7 cellular contexts compared by ENCODE assay signal in the genomic region with DNA sequence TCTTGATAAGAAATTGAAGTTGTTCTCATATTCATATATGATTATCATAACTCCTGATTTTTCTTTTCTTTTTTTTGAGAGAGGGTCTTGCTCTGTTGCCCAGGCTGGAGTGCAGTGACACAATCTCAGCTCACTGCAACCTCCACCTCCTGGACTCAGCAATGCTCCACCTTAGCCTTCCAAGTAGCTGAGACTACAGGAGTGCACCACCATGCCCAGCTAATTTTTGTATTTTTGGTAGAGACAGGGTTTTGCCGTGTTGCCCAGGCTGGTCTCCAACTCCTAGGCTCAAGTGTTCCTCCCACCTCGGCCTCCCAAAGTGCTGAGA. TPM values are rescaled to one million over a fixed set of nuclear protein-coding genes. Genes with fewer than 3 reads are reported as not detected.
DNase-seq lines count a peak whose midpoint lies in the region; ATAC-seq, FAIRE-seq and TF ChIP-seq lines count a peak whose summit lies in the region.
"Not testable (repeated sequence)": the region's sequence is repeated elsewhere in the genome, so short reads cannot be mapped to it uniquely, and the experiment has no call there.

No MANE protein-coding gene starts in this region.

- not testable (repeated sequence) for H3K9me3 Mint-ChIP-seq in CD4-positive, alpha-beta memory T cell; naive thymus-derived CD4-positive, alpha-beta T cell

- not testable (repeated sequence) for H3K4me3 ChIP-seq in CD4-positive, alpha-beta memory T cell (ENCODE audit: low read length in 2 of 2); HEK293 (ENCODE audit: low read depth, low read length); SK-N-SH (ENCODE audit: low read depth in 2 of 2, low read length in 1 of 2); K562; naive thymus-derived CD4-positive, alpha-beta T cell (ENCODE audit: low read length); psoas muscle
- H3K4me3 ChIP-seq in iPS-11a (ENCODE audit: low read depth, low read length), result peak overlapping the region; percentile 89

- peaks cover 13% of the 10 kb centered on the region for H3K79me2 ChIP-seq in SK-N-SH (ENCODE audit: insufficient read depth)
- not testable (repeated sequence) for H3K79me2 ChIP-seq in K562 (ENCODE audit: control insufficient read depth, insufficient read depth, low read length)

- not testable (repeated sequence) for H3K9me2 ChIP-seq in SK-N-SH

- not testable (repeated sequence) for H3K9ac ChIP-seq in SK-N-SH; K562 (ENCODE audit: insufficient read depth in 1 of 2, low read depth in 2 of 2, low read length in 2 of 2)

- H3K36me3 ChIP-seq in CD4-positive, alpha-beta memory T cell (ENCODE audit: insufficient read depth, low read length); HEK293 (ENCODE audit: control insufficient read depth in 2 of 2, insufficient read depth in 1 of 2, low read length in 2 of 2); SK-N-SH (replicated peaks in 1 of 2; ENCODE audit: control insufficient read depth in 1 of 2, insufficient read depth in 2 of 2, low read length in 1 of 2); K562 (ENCODE audit: control insufficient read depth, insufficient read depth, low read length); naive thymus-derived CD4-positive, alpha-beta T cell (ENCODE audit: control insufficient read depth in 2 of 3, insufficient read depth in 3 of 3, low read length in 3 of 3); psoas muscle (ENCODE audit: insufficient read depth in 1 of 2, low read depth in 1 of 2): not testable (repeated sequence)

- peaks cover 30% of the 10 kb centered on the region for H3F3A ChIP-seq in SK-N-SH (replicated peaks; ENCODE audit: insufficient read depth)

- not testable (repeated sequence) for H3K9me1 ChIP-seq in K562 (ENCODE audit: control insufficient read depth, insufficient read depth, low read length)

- CTCF ChIA-PET in CD4-positive, alpha-beta memory T cell (lab: Charles Lee; ENCODE audit: partially characterized antibody), result interaction anchor here (1.6 to 2.9 kb wide), 2 partner anchors 43 to 85 kb away, joined by 4 to 20 read pairs; a partner anchor contains a TSS
- CTCF ChIA-PET in HEK293 (lab: Yijun Ruan, JAX), result interaction anchor here (0.7 to 2.9 kb wide), 5 partner anchors 18 to 211 kb away, joined by 4 to 12 read pairs (median 5); no protein-coding TSS in a partner anchor
- CTCF ChIA-PET in SK-N-SH (lab: Yijun Ruan, JAX), result interaction anchor here (0.9 to 4.6 kb wide), 7 partner anchors 15 to 86 kb away, joined by 3 to 29 read pairs (median 5); a partner anchor contains a TSS
- CTCF ChIA-PET in K562 (lab: Yijun Ruan, JAX; ENCODE audit: low intra/inter-chr PET ratio), result not testable (repeated sequence)
- CTCF ChIA-PET in naive thymus-derived CD4-positive, alpha-beta T cell (lab: Charles Lee), result interaction anchor here (0.7 to 1.9 kb wide), 6 partner anchors 15 to 249 kb away, joined by 3 to 5 read pairs (median 3); no protein-coding TSS in a partner anchor

- H4K20me1 ChIP-seq in SK-N-SH (ENCODE audit: insufficient read depth); K562 (replicated peaks; ENCODE audit: control insufficient read depth, insufficient read depth, low read length): not testable (repeated sequence)

- H3K27ac Mint-ChIP-seq in CD4-positive, alpha-beta memory T cell, result peak overlapping the region; percentile 3 to 98 (median 85)
- peak overlapping the region in 8 of 9 donors; percentile 88 to 99 (median 98) for H3K27ac Mint-ChIP-seq in naive thymus-derived CD4-positive, alpha-beta T cell

- peak overlapping the region; percentile 37; the same call in 1 of the 2 replicates for H2AFZ ChIP-seq in SK-N-SH (ENCODE audit: low read depth)
- H2AFZ ChIP-seq in K562 (ENCODE audit: low read depth, low read length), result not testable (repeated sequence)

- H3K27me3 Mint-ChIP-seq in CD4-positive, alpha-beta memory T cell; naive thymus-derived CD4-positive, alpha-beta T cell: not testable (repeated sequence)

- peak overlapping the region in 1 of 8 donors; percentile 17 for H3K4me3 Mint-ChIP-seq in CD4-positive, alpha-beta memory T cell
- peak overlapping the region in 4 of 10 donors; percentile 12 to 98 (median 58) for H3K4me3 Mint-ChIP-seq in naive thymus-derived CD4-positive, alpha-beta T cell

- not testable (repeated sequence) for TF ChIP-seq CTCF in HEK293 (tag by site-specific recombination; IDR thresholded peaks at IDR 0.05); SK-N-SH (IDR thresholded peaks at IDR 0.05); K562 (IDR thresholded peaks at IDR 0.05 in 2 of 3, conservative IDR thresholded peaks at IDR 0.05 in 1 of 3; ENCODE audit: insufficient read depth in 2 of 3, low read depth in 1 of 3, low read length in 3 of 3); psoas muscle (IDR thresholded peaks at IDR 0.05)

- BruUV-seq in K562 (replicated peaks; lab: Mats Ljungman, UMichigan), result not testable (repeated sequence)

- H3K9me3 ChIP-seq in CD4-positive, alpha-beta memory T cell (ENCODE audit: control insufficient read depth in 1 of 2, low read length in 2 of 2); HEK293 (ENCODE audit: control insufficient read depth, insufficient read depth, low read depth, low read length); SK-N-SH; K562 (replicated peaks; ENCODE audit: control insufficient read depth, insufficient read depth, low read depth, low read length); naive thymus-derived CD4-positive, alpha-beta T cell (ENCODE audit: control insufficient read depth in 2 of 3, low read length in 3 of 3); psoas muscle: not testable (repeated sequence)

- H3K27me3 ChIP-seq in CD4-positive, alpha-beta memory T cell (ENCODE audit: insufficient read depth, low read length); SK-N-SH (ENCODE audit: insufficient read depth); K562 (ENCODE audit: control insufficient read depth in 2 of 2, insufficient read depth in 2 of 2, low read length in 2 of 2); naive thymus-derived CD4-positive, alpha-beta T cell (ENCODE audit: control insufficient read depth in 2 of 2, insufficient read depth in 2 of 2, low read length in 2 of 2); psoas muscle (ENCODE audit: insufficient read depth in 3 of 3, low read length in 2 of 3): not testable (repeated sequence)

- peaks cover 52% of the 10 kb centered on the region for H3K4me1 ChIP-seq in CD4-positive, alpha-beta memory T cell (ENCODE audit: insufficient read depth, low read length)
- H3K4me1 ChIP-seq in HEK293 (ENCODE audit: control insufficient read depth, insufficient read depth, low read length) (peaks cover 10% of the 10 kb centered on the region), SK-N-SH (ENCODE audit: control insufficient read depth in 1 of 2, insufficient read depth in 2 of 2, low read depth in 1 of 2, low read length in 1 of 2) (peaks cover 10 to 21% of the 10 kb centered on the region in 2 experiments; a peak in 3 of 4 replicates), K562 (replicated peaks in 1 of 2; ENCODE audit: control insufficient read depth in 2 of 2, insufficient read depth in 2 of 2, low read length in 2 of 2) (peaks cover 26 to 37% of the 10 kb centered on the region in 2 experiments), psoas muscle (peaks cover 29% of the 10 kb centered on the region)
- H3K4me1 ChIP-seq in naive thymus-derived CD4-positive, alpha-beta T cell (ENCODE audit: control insufficient read depth in 2 of 2, insufficient read depth in 2 of 2, low read length in 2 of 2), result peaks cover 23% of the 10 kb centered on the region in 2 donors

- peaks cover 0 to 16% of the 10 kb centered on the region in 2 donors for H3K36me3 Mint-ChIP-seq in CD4-positive, alpha-beta memory T cell
- H3K36me3 Mint-ChIP-seq in naive thymus-derived CD4-positive, alpha-beta T cell, result not testable (repeated sequence)

- not testable (repeated sequence) for FAIRE-seq in K562 (lab: Jason Lieb, UNC)

- POLR2A ChIA-PET in CD4-positive, alpha-beta memory T cell (lab: Charles Lee; ENCODE audit: partially characterized antibody), result interaction anchor here (0.6 to 9.2 kb wide), 5 partner anchors 10 to 317 kb away, joined by 3 to 216 read pairs (median 7); a partner anchor contains a TSS
- POLR2A ChIA-PET in HEK293 (lab: Yijun Ruan, JAX); SK-N-SH (lab: Yijun Ruan, JAX): not testable (repeated sequence)
- POLR2A ChIA-PET in K562 (lab: Yijun Ruan, JAX), result interaction anchor here (0.6 to 2.0 kb wide), 2 partner anchors 9 to 28 kb away, joined by 3 to 5 read pairs; no protein-coding TSS in a partner anchor
- POLR2A ChIA-PET in naive thymus-derived CD4-positive, alpha-beta T cell (lab: Charles Lee), result interaction anchor here (0.6 to 5.0 kb wide), 8 partner anchors 11 to 219 kb away, joined by 3 to 21 read pairs (median 5); a partner anchor contains a TSS

- DNase-seq in CD4-positive, alpha-beta memory T cell; SK-N-SH; K562 (ENCODE audit: extremely low read depth in 1 of 4, low spot score in 3 of 4); naive thymus-derived CD4-positive, alpha-beta T cell; psoas muscle: not testable (repeated sequence)

- 94% methylated on average over 2 of the region's 2 CpGs for WGBS in SK-N-SH (ENCODE audit: low lambda C conversion rate)
- WGBS in K562 (ENCODE audit: insufficient coverage, low coverage, missing lambda C conversion rate), result 23% methylated on average over 2 of the region's 2 CpGs
- 56 to 75% (median 63%) methylated on average over 2 of the region's 2 CpGs for WGBS in psoas muscle, 3 donors

- not testable (repeated sequence) for TF ChIP-seq POLR2A in K562 (conservative IDR thresholded peaks at IDR 0.05)

- H3K4me1 Mint-ChIP-seq in CD4-positive, alpha-beta memory T cell, result peaks cover 19 to 48% (median 33%) of the 10 kb centered on the region in 4 donors
- H3K4me1 Mint-ChIP-seq in naive thymus-derived CD4-positive, alpha-beta T cell, result peaks cover 19 to 49% (median 45%) of the 10 kb centered on the region in 7 donors

- not testable (repeated sequence) for ATAC-seq in K562; naive thymus-derived CD4-positive, alpha-beta T cell; psoas muscle

- not testable (repeated sequence) for H3K4me2 ChIP-seq in SK-N-SH
- 0 out of 2 replicates have a peak overlapping the region, but pooled peaks have one; percentile 24 for H3K4me2 ChIP-seq in K562 (ENCODE audit: insufficient read depth, low read length)

- intact Hi-C loops in CD4-positive, alpha-beta memory T cell (cut with micrococcal nuclease), result loop anchor here (5.0 kb wide), 1 partner anchor 46 kb away; no protein-coding TSS in a partner anchor
- intact Hi-C loops in K562 (cut with micrococcal nuclease); psoas muscle (cut with DNase I): not testable (repeated sequence)
- intact Hi-C loops in naive thymus-derived CD4-positive, alpha-beta T cell (cut with micrococcal nuclease), result loop anchor here in 1 of 2 donors (5.0 to 10.0 kb wide), 3 partner anchors 219 to 1392 kb away; a partner anchor contains a TSS

- in situ Hi-C loops in K562 (cut with MboI), result not testable (repeated sequence)

- H3K27ac ChIP-seq in CD4-positive, alpha-beta memory T cell (ENCODE audit: low read depth, low read length); HEK293 (ENCODE audit: extremely low read depth, low read depth, low read length); SK-N-SH (ENCODE audit: low read depth in 2 of 2, low read length in 1 of 2); K562 (ENCODE audit: extremely low read depth, low read depth, low read length): not testable (repeated sequence)
- peak overlapping the region; percentile 91 for H3K27ac ChIP-seq in naive thymus-derived CD4-positive, alpha-beta T cell (ENCODE audit: low read depth, low read length)
- H3K27ac ChIP-seq in psoas muscle, result peak overlapping the region; percentile 93

- not testable (repeated sequence) for TF ChIP-seq EP300 in SK-N-SH (IDR thresholded peaks at IDR 0.05; ENCODE audit: borderline replicate concordance in 1 of 2, low read depth in 1 of 2, low read length in 1 of 2); K562 (IDR thresholded peaks at IDR 0.05; ENCODE audit: low read length)

- TF ChIP-seq RAD21 in SK-N-SH (IDR thresholded peaks at IDR 0.05; ENCODE audit: low read length); K562 (CRISPR knock-in tag; conservative IDR thresholded peaks at IDR 0.05 in 1 of 2, IDR thresholded peaks at IDR 0.05 in 1 of 2): not testable (repeated sequence)

RNA-seq across cellular contexts. Expression of a gene that starts 2.5 kb away (rescaled TPM):
- 100 to 1,000 TPM in 1 of 2 experiments, 10 to 100 TPM in 1; 98.7 to 101 TPM for total RNA-seq in CD4-positive, alpha-beta memory T cell
- polyA plus RNA-seq in CD4-positive, alpha-beta memory T cell, result 10 to 100 TPM in 1 of 2 donors, 1 to 10 TPM in 1; 7.7 to 20.6 TPM
- polyA plus RNA-seq in SK-N-SH (2012; rRNA removed), result 9.6 and 11.5 TPM in 2 replicates
- polyA plus RNA-seq in SK-N-SH (2012; cell fraction: cytosol; rRNA removed), result 8.2 and 11.0 TPM in 2 replicates
- 25.9 and 32.9 TPM in 2 replicates for polyA plus RNA-seq in SK-N-SH (2012; cell fraction: nucleus; rRNA removed)
- 59.2 and 97.9 TPM in 2 replicates for total RNA-seq in K562 (2011; cell fraction: chromatin; rRNA removed; ENCODE audit: low replicate concordance)
- 48.7 and 51.7 TPM in 2 replicates for total RNA-seq in K562 (2011; cell fraction: nucleolus; rRNA removed)
- total RNA-seq in K562 (2011; cell fraction: nucleoplasm; rRNA removed), result 38.8 and 40.4 TPM in 2 replicates
- 29.3 and 37.4 TPM in 2 replicates for total RNA-seq in K562 (2014; rRNA removed)
- 19.9 and 20.7 TPM in 2 replicates for total RNA-seq in K562 (2014; rRNA removed; fragmentation: Illumina TruSeq; extraction: Trizol)
- total RNA-seq in K562 (2015; rRNA removed; fragmentation: Illumina TruSeq; extraction: Trizol), result 22.5 and 23.0 TPM in 2 replicates
- 46.8 and 50.5 TPM in 2 replicates for total RNA-seq in K562 (2021)
- polyA plus RNA-seq in K562 (2011; rRNA removed), result 17.8 and 29.3 TPM in 2 replicates
- 17.5 and 31.8 TPM in 2 replicates for polyA plus RNA-seq in K562 (2011; cell fraction: cytosol; rRNA removed)
- polyA plus RNA-seq in K562 (2011; cell fraction: nucleus; rRNA removed), result 86.1 and 88.9 TPM in 2 replicates
- polyA plus RNA-seq in K562 (2012), result 41.7 and 43.1 TPM in 2 replicates
- polyA plus RNA-seq in K562 (2014; fragmentation: Illumina TruSeq; extraction: Trizol), result 29.2 and 41.2 TPM in 2 replicates
- polyA plus RNA-seq in K562 (2014; fragmentation: Nextera tagmentation; extraction: Ambion mirVana), result 1 to 10 TPM; 7.4 to 9.1 TPM
- 29.4 and 33.6 TPM in 2 replicates for polyA plus RNA-seq in K562 (2014; rRNA removed)
- polyA minus RNA-seq in K562 (2011; rRNA and poly(A)+ RNA removed), result 24.6 and 35.2 TPM in 2 replicates
- polyA minus RNA-seq in K562 (2011; cell fraction: cytosol; rRNA and poly(A)+ RNA removed), result 19.4 and 32.6 TPM in 2 replicates
- 17.5 and 27.2 TPM in 2 replicates for polyA minus RNA-seq in K562 (2011; cell fraction: nucleus; rRNA and poly(A)+ RNA removed)
- total RNA-seq in naive thymus-derived CD4-positive, alpha-beta T cell, result 10 to 100 TPM; 66.4 to 91.7 (median 80.7) TPM
- polyA plus RNA-seq in naive thymus-derived CD4-positive, alpha-beta T cell, result 10 to 100 TPM; 12.6 to 22.5 TPM
- total RNA-seq in psoas muscle, result 10 to 100 TPM in 3 of 4 donors, 1 to 10 TPM in 1; 7.5 to 11.5 (median 10.5) TPM
- 1 to 10 TPM; 6.3 to 9.9 (median 6.7) TPM for polyA plus RNA-seq in psoas muscle

RNA-seq across cellular contexts. Expression of a gene that starts 43.0 kb away (rescaled TPM):
- total RNA-seq in CD4-positive, alpha-beta memory T cell, result 10 to 100 TPM; 48.8 to 51.7 TPM
- polyA plus RNA-seq in CD4-positive, alpha-beta memory T cell, result 100 to 1,000 TPM; 186 to 235 TPM
- polyA plus RNA-seq in SK-N-SH (2012; rRNA removed) (13.2 and 16.6 TPM in 2 replicates), K562 (2011; rRNA removed) (9.3 and 15.7 TPM in 2 replicates), K562 (2014; fragmentation: Illumina TruSeq; extraction: Trizol) (5.5 and 16.0 TPM in 2 replicates), K562 (2014; fragmentation: Nextera tagmentation; extraction: Ambion mirVana) (1 to 10 TPM; 2.9 to 3.7 TPM), K562 (2014; rRNA removed) (18.1 and 26.9 TPM in 2 replicates), psoas muscle (10 to 100 TPM; 23.2 to 75.5 (median 26.0) TPM)
- 6.8 and 12.5 TPM in 2 replicates for polyA plus RNA-seq in SK-N-SH (2012; cell fraction: cytosol; rRNA removed)
- 6.0 and 6.1 TPM in 2 replicates for polyA plus RNA-seq in SK-N-SH (2012; cell fraction: nucleus; rRNA removed)
- 8.2 and 28.4 TPM in 2 replicates for total RNA-seq in K562 (2011; cell fraction: chromatin; rRNA removed; ENCODE audit: low replicate concordance)
- total RNA-seq in K562 (2011; cell fraction: nucleolus; rRNA removed), result 44.5 and 57.0 TPM in 2 replicates
- 25.6 and 29.5 TPM in 2 replicates for total RNA-seq in K562 (2011; cell fraction: nucleoplasm; rRNA removed)
- total RNA-seq in K562 (2014; rRNA removed) (9.8 and 13.2 TPM in 2 replicates), K562 (2014; rRNA removed; fragmentation: Illumina TruSeq; extraction: Trizol) (2.2 and 2.6 TPM in 2 replicates), K562 (2015; rRNA removed; fragmentation: Illumina TruSeq; extraction: Trizol) (9.3 and 9.4 TPM in 2 replicates), K562 (2021) (23.8 and 24.4 TPM in 2 replicates), psoas muscle (10 to 100 TPM; 17.9 to 34.2 (median 30.2) TPM)
- 18.2 and 58.0 TPM in 2 replicates for polyA plus RNA-seq in K562 (2011; cell fraction: cytosol; rRNA removed)
- 9.6 and 14.9 TPM in 2 replicates for polyA plus RNA-seq in K562 (2011; cell fraction: nucleus; rRNA removed)
- 25.0 and 36.1 TPM in 2 replicates for polyA plus RNA-seq in K562 (2012)
- polyA minus RNA-seq in K562 (2011; rRNA and poly(A)+ RNA removed), result 5.4 and 7.7 TPM in 2 replicates
- polyA minus RNA-seq in K562 (2011; cell fraction: cytosol; rRNA and poly(A)+ RNA removed), result 29.4 and 32.0 TPM in 2 replicates
- polyA minus RNA-seq in K562 (2011; cell fraction: nucleus; rRNA and poly(A)+ RNA removed), result 7.9 and 9.3 TPM in 2 replicates
- total RNA-seq in naive thymus-derived CD4-positive, alpha-beta T cell, result 10 to 100 TPM; 34.4 to 73.5 (median 50.6) TPM
- 100 to 1,000 TPM; 180 to 256 TPM for polyA plus RNA-seq in naive thymus-derived CD4-positive, alpha-beta T cell
